In genomic region chr10:3468919-3469638, GRCh38 we compare ENCODE assay signal across 1 cellular context.
A peak's percentile ranks its signal among the peaks of the same experiment; 100 is the strongest.
TF ChIP-seq lines count a peak whose summit lies in the region.

No MANE protein-coding gene starts in this region.

TF ChIP-seq in HEK293, 187 proteins besides CTCF, POLR2A, EP300 and RAD21 (continued from another document and continues in another):
- TF ChIP-seq TSHZ1 (tag by site-specific recombination; IDR thresholded peaks at IDR 0.05; ENCODE audit: borderline replicate concordance) (peak; percentile 90; the same call in 1 of the 2 replicates), ZNF274 (IDR thresholded peaks at IDR 0.05; ENCODE audit: low read length) (no peak), ZNF274 (tag by site-specific recombination; IDR thresholded peaks at IDR 0.05; ENCODE audit: borderline replicate concordance) (no peak), ZBTB48 (tag by site-specific recombination; IDR thresholded peaks at IDR 0.05) (no peak), ZBTB21 (tag by site-specific recombination; IDR thresholded peaks at IDR 0.05) (no peak), PRDM10 (tag by site-specific recombination; IDR thresholded peaks at IDR 0.05) (peak; percentile 27; the same call in 1 of the 2 replicates), ZNF23 (tag by site-specific recombination; IDR thresholded peaks at IDR 0.05; ENCODE audit: borderline replicate concordance) (no peak), ZNF791 (tag by site-specific recombination; IDR thresholded peaks at IDR 0.05) (no peak), ZNF692 (tag by site-specific recombination; IDR thresholded peaks at IDR 0.05) (peak; percentile 71; the same call in 1 of the 2 replicates), ELK4 (IDR thresholded peaks at IDR 0.05; ENCODE audit: borderline replicate concordance, low read depth, low read length) (no peak), ZNF707 (tag by site-specific recombination; IDR thresholded peaks at IDR 0.05) (no peak), ZSCAN30 (tag by site-specific recombination; IDR thresholded peaks at IDR 0.05) (no peak), ZNF138 (tag by site-specific recombination; IDR thresholded peaks at IDR 0.05; ENCODE audit: borderline replicate concordance) (no peak), TRIM28 (IDR thresholded peaks at IDR 0.05; ENCODE audit: borderline replicate concordance, low read length) (no peak), ZBTB8A (tag by site-specific recombination; IDR thresholded peaks at IDR 0.05) (no peak), ZNF529 (tag by site-specific recombination; IDR thresholded peaks at IDR 0.05; ENCODE audit: insufficient replicate concordance) (no peak), BCL11B (tag by site-specific recombination; IDR thresholded peaks at IDR 0.05; ENCODE audit: low read depth) (no peak), ZNF221 (tag by site-specific recombination; IDR thresholded peaks at IDR 0.05; ENCODE audit: borderline replicate concordance) (no peak), HOXD13 (CRISPR knock-in tag; IDR thresholded peaks at IDR 0.05; ENCODE audit: borderline replicate concordance) (no peak), ZNF324 (tag by site-specific recombination; IDR thresholded peaks at IDR 0.05) (0 out of 2 replicates have a peak, but pooled peaks have one; percentile 64), ZNF561 (tag by site-specific recombination; IDR thresholded peaks at IDR 0.05; ENCODE audit: borderline replicate concordance) (no peak), ZNF658 (tag by site-specific recombination; IDR thresholded peaks at IDR 0.05) (no peak), OSR2 (tag by site-specific recombination; IDR thresholded peaks at IDR 0.05) (peak; percentile 51; the same call in 1 of the 2 replicates), ZNF510 (tag by site-specific recombination; IDR thresholded peaks at IDR 0.05; ENCODE audit: insufficient replicate concordance) (no peak), ZBTB20 (tag by site-specific recombination; IDR thresholded peaks at IDR 0.05) (no peak), ZNF223 (tag by site-specific recombination; IDR thresholded peaks at IDR 0.05) (no peak), ZNF24 (tag by site-specific recombination; IDR thresholded peaks at IDR 0.05) (0 out of 2 replicates have a peak, but pooled peaks have one; percentile 53), ZNF560 (tag by site-specific recombination; IDR thresholded peaks at IDR 0.05; ENCODE audit: borderline replicate concordance) (no peak), PRDM2 (tag by site-specific recombination; IDR thresholded peaks at IDR 0.05; ENCODE audit: borderline replicate concordance) (no peak), ZNF600 (tag by site-specific recombination; IDR thresholded peaks at IDR 0.05) (no peak), ZNF112 (tag by site-specific recombination; IDR thresholded peaks at IDR 0.05) (no peak), FEZF1 (tag by site-specific recombination; IDR thresholded peaks at IDR 0.05) (peak; percentile 77), SP7 (tag by site-specific recombination; IDR thresholded peaks at IDR 0.05) (peak; percentile 97), ZNF660 (tag by site-specific recombination; IDR thresholded peaks at IDR 0.05) (peak; percentile 75), ZNF664 (tag by site-specific recombination; IDR thresholded peaks at IDR 0.05) (no peak), YY2 (tag by site-specific recombination; IDR thresholded peaks at IDR 0.05) (no peak), ZNF366 (tag by site-specific recombination; conservative IDR thresholded peaks at IDR 0.05) (peak; percentile 97), ZNF391 (tag by site-specific recombination; IDR thresholded peaks at IDR 0.05; ENCODE audit: borderline replicate concordance, low read depth) (no peak), KLF8 (tag by site-specific recombination; IDR thresholded peaks at IDR 0.05) (peak; percentile 66), ZNF404 (tag by site-specific recombination; IDR thresholded peaks at IDR 0.05) (no peak), KLF7 (tag by site-specific recombination; IDR thresholded peaks at IDR 0.05; ENCODE audit: borderline replicate concordance) (no peak), ZNF549 (tag by site-specific recombination; IDR thresholded peaks at IDR 0.05) (no peak), ZNF157 (tag by site-specific recombination; IDR thresholded peaks at IDR 0.05) (no peak), GLIS1 (tag by site-specific recombination; IDR thresholded peaks at IDR 0.05) (0 out of 2 replicates have a peak, but pooled peaks have one; percentile 30), ZNF513 (tag by site-specific recombination; IDR thresholded peaks at IDR 0.05) (no peak), ZNF580 (tag by site-specific recombination; IDR thresholded peaks at IDR 0.05) (0 out of 2 replicates have a peak, but pooled peaks have one; percentile 29), GLIS2 (tag by site-specific recombination; IDR thresholded peaks at IDR 0.05) (no peak), ZNF701 (tag by site-specific recombination; IDR thresholded peaks at IDR 0.05) (no peak)
